Comparison of ENCODE assay signal across 15 cellular contexts in the genomic region with DNA sequence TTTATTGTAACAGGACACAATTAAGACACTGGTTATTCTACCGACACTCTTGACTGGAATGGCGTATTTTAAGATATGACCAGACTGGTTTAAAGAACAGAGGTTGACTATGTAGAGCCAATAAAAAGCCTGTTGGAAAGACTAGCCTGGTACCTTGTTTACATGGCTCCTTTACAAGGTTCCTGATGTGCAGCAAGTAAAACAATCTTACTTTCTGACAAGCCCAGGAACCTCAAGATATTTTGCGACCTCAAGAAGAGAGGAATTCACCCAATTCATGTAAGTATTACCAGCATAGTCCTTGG. TPM values are rescaled to one million over a fixed set of nuclear protein-coding genes. Genes with fewer than 3 reads are reported as not detected.
DNase-seq lines count a peak whose midpoint lies in the region; ATAC-seq and TF ChIP-seq lines count a peak whose summit lies in the region.
"Had no signal": no experiment of that assay in that cellular context is flagged by ENCODE, and none has a peak within 500 bp of the region (broad histone marks: within the 10 kb centered on the region; RNA-seq: fewer than 3 reads in every experiment).

No MANE protein-coding gene starts in this region.

- no peaks in the 10 kb centered on the region for H3K4me1 ChIP-seq in CD4-positive, CD25-positive, alpha-beta regulatory T cell (ENCODE audit: control insufficient read depth, insufficient read depth, low read length, poor library complexity, severe bottlenecking)
- H3K4me1 ChIP-seq in prostate gland (replicated peaks): peaks cover 9% of the 10 kb centered on the region

- TF ChIP-seq POLR2A in prostate gland (IDR thresholded peaks at IDR 0.05): no peak

- H3K36me3 ChIP-seq in CD4-positive, CD25-positive, alpha-beta regulatory T cell (ENCODE audit: control insufficient read depth, insufficient read depth, low read length): peaks cover 7% of the 10 kb centered on the region
- H3K36me3 ChIP-seq in prostate gland: no peaks in the 10 kb centered on the region

- DNase-seq in CD4-positive, CD25-positive, alpha-beta regulatory T cell: no peak
- DNase-seq in HEK293T (ENCODE audit: extremely low spot score) (no peak), left colon (no peak), prostate gland (ENCODE audit: low spot score) (peak; percentile 49), islet precursor cell (no peak)
- DNase-seq in activated CD4-positive, alpha-beta memory T cell treated with anti-CD3 and anti-CD28 coated beads for 36 hours: no peak
- DNase-seq: Caco-2; CD8-positive, alpha-beta memory T cell; DND-41; GF-D8; HCEC 1CT had no signal

- TF ChIP-seq CTCF in prostate gland (IDR thresholded peaks at IDR 0.05): no peak

- WGBS in prostate gland: 22% methylated on average over 3 of the region's 3 CpGs

- H3K27me3 ChIP-seq in CD4-positive, CD25-positive, alpha-beta regulatory T cell (ENCODE audit: control insufficient read depth, insufficient read depth, low read length): no peaks in the 10 kb centered on the region
- no peaks in the 10 kb centered on the region for H3K27me3 ChIP-seq in prostate gland (replicated peaks; ENCODE audit: insufficient read depth)

- H3K27ac ChIP-seq in CD4-positive, CD25-positive, alpha-beta regulatory T cell (ENCODE audit: insufficient read depth, low read length, poor library complexity, severe bottlenecking): no peak overlapping the region
- H3K27ac ChIP-seq in prostate gland: peak overlapping the region in 1 of 2 donors; percentile 70
- H3K27ac ChIP-seq: A549 had no signal

- H3K27me3 Mint-ChIP-seq in CD4-positive, CD25-positive, alpha-beta regulatory T cell: no peaks in the 10 kb centered on the region
- H3K27me3 Mint-ChIP-seq in activated CD4-positive, alpha-beta memory T cell treated with anti-CD3 and anti-CD28 coated beads for 36 hours: no peaks in the 10 kb centered on the region
- H3K27me3 Mint-ChIP-seq: CD8-positive, alpha-beta memory T cell; IgD-negative memory B cell had no signal

- H3K36me3 Mint-ChIP-seq in CD4-positive, CD25-positive, alpha-beta regulatory T cell: peaks cover 14% of the 10 kb centered on the region
- peaks cover 18% of the 10 kb centered on the region for H3K36me3 Mint-ChIP-seq in activated CD4-positive, alpha-beta memory T cell treated with anti-CD3 and anti-CD28 coated beads for 36 hours

- no peaks in the 10 kb centered on the region for H3K9me3 ChIP-seq in CD4-positive, CD25-positive, alpha-beta regulatory T cell (ENCODE audit: control insufficient read depth in 2 of 2, low read length in 2 of 2)
- H3K9me3 ChIP-seq in prostate gland: no peaks in the 10 kb centered on the region
- H3K9me3 ChIP-seq: A549, Caco-2 had no signal

- H3K4me3 Mint-ChIP-seq in CD4-positive, CD25-positive, alpha-beta regulatory T cell: no peak overlapping the region
- no peak overlapping the region for H3K4me3 Mint-ChIP-seq in activated CD4-positive, alpha-beta memory T cell treated with anti-CD3 and anti-CD28 coated beads for 36 hours
- H3K4me3 Mint-ChIP-seq: CD14-positive monocyte; CD8-positive, alpha-beta memory T cell; IgD-negative memory B cell had no signal

- no peak overlapping the region for H3K4me3 ChIP-seq in CD4-positive, CD25-positive, alpha-beta regulatory T cell (ENCODE audit: low read depth, low read length)
- no peak overlapping the region for H3K4me3 ChIP-seq in prostate gland
- H3K4me3 ChIP-seq: A549 had no signal

- CTCF ChIA-PET in HEK293T (lab: Yijun Ruan, JAX): no interaction called here
- CTCF ChIA-PET in activated CD4-positive, alpha-beta memory T cell treated with anti-CD3 and anti-CD28 coated beads for 36 hours (lab: Charles Lee): no interaction called here

- peak overlapping the region; percentile 28 to 78 (median 48) for H3K27ac Mint-ChIP-seq in CD4-positive, CD25-positive, alpha-beta regulatory T cell
- no peak overlapping the region for H3K27ac Mint-ChIP-seq in activated CD4-positive, alpha-beta memory T cell treated with anti-CD3 and anti-CD28 coated beads for 36 hours
- H3K27ac Mint-ChIP-seq: CD8-positive, alpha-beta memory T cell; IgD-negative memory B cell had no signal

- no peaks in the 10 kb centered on the region for H3K9me3 Mint-ChIP-seq in CD4-positive, CD25-positive, alpha-beta regulatory T cell
- peaks cover 2% of the 10 kb centered on the region for H3K9me3 Mint-ChIP-seq in activated CD4-positive, alpha-beta memory T cell treated with anti-CD3 and anti-CD28 coated beads for 36 hours
- H3K9me3 Mint-ChIP-seq: CD14-positive monocyte; CD8-positive, alpha-beta memory T cell; IgD-negative memory B cell had no signal

- peaks cover 8 to 57% (median 32%) of the 10 kb centered on the region in 4 donors for H3K4me1 Mint-ChIP-seq in CD4-positive, CD25-positive, alpha-beta regulatory T cell
- H3K4me1 Mint-ChIP-seq in activated CD4-positive, alpha-beta memory T cell treated with anti-CD3 and anti-CD28 coated beads for 36 hours (ENCODE audit: low read depth): peaks cover 18% of the 10 kb centered on the region

- POLR2A ChIA-PET in HEK293T (lab: Yijun Ruan, JAX): no interaction called here
- POLR2A ChIA-PET in activated CD4-positive, alpha-beta memory T cell treated with anti-CD3 and anti-CD28 coated beads for 36 hours (lab: Charles Lee): no interaction called here

- no peak for ATAC-seq in CD4-positive, CD25-positive, alpha-beta regulatory T cell (ENCODE audit: low read depth in 2 of 2)
- peak; percentile 94 for ATAC-seq in left colon
- ATAC-seq in HG03520 (IDR thresholded peaks at IDR 0.05; ENCODE audit: unreplicated experiment): no peak
- ATAC-seq: A549 had no signal

- intact Hi-C loops in left colon (cut with DNase I, micrococcal nuclease) (no loop called here), prostate gland (cut with DNase I) (no loop called here)
- intact Hi-C loops in activated CD4-positive, alpha-beta memory T cell treated with anti-CD3 and anti-CD28 coated beads for 36 hours (cut with micrococcal nuclease): no loop called here

TF ChIP-seq in HEK293T, 16 proteins besides CTCF, POLR2A, EP300 and RAD21:
- TF ChIP-seq CTBP1 (IDR thresholded peaks at IDR 0.05; ENCODE audit: borderline replicate concordance): 0 out of 2 replicates have a peak, but pooled peaks have one; percentile 7
- no peak for TF ChIP-seq FOXK2 (IDR thresholded peaks at IDR 0.05)
- no peak for TF ChIP-seq SP1 (IDR thresholded peaks at IDR 0.05)
- TF ChIP-seq ELF4 (IDR thresholded peaks at IDR 0.05): no peak
- no peak for TF ChIP-seq TARDBP (IDR thresholded peaks at IDR 0.05)
- TF ChIP-seq HDGF (IDR thresholded peaks at IDR 0.05; ENCODE audit: borderline replicate concordance): no peak
- TF ChIP-seq ZNF384 (IDR thresholded peaks at IDR 0.05): no peak
- TF ChIP-seq ARNT (IDR thresholded peaks at IDR 0.05): no peak
- no peak for TF ChIP-seq FOXM1 (IDR thresholded peaks at IDR 0.05; ENCODE audit: borderline replicate concordance)
- no peak for TF ChIP-seq NFRKB (IDR thresholded peaks at IDR 0.05)
- TF ChIP-seq BHLHE40 (IDR thresholded peaks at IDR 0.05; ENCODE audit: borderline replicate concordance): no peak
- no peak for TF ChIP-seq SUZ12 (IDR thresholded peaks at IDR 0.05)
- TF ChIP-seq, protein P1, sequence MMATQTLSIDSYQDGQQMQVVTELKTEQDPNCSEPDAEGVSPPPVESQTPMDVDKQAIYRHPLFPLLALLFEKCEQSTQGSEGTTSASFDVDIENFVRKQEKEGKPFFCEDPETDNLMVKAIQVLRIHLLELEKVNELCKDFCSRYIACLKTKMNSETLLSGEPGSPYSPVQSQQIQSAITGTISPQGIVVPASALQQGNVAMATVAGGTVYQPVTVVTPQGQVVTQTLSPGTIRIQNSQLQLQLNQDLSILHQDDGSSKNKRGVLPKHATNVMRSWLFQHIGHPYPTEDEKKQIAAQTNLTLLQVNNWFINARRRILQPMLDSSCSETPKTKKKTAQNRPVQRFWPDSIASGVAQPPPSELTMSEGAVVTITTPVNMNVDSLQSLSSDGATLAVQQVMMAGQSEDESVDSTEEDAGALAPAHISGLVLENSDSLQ (IDR thresholded peaks at IDR 0.05): 0 out of 2 replicates have a peak, but pooled peaks have one; percentile 45

RNA-seq across cellular contexts. Expression of gene LARP4B, which starts 14.1 kb away (rescaled TPM):
- total RNA-seq in CD4-positive, CD25-positive, alpha-beta regulatory T cell: 82.0 TPM
- 10 to 100 TPM; 20.5 to 32.1 (median 27.3) TPM for polyA plus RNA-seq in CD4-positive, CD25-positive, alpha-beta regulatory T cell
- total RNA-seq in left colon (100 to 1,000 TPM; 124 to 152 TPM), prostate gland (10 to 100 TPM; 51.9 to 95.4 TPM)
- 10 to 100 TPM; 92.1 to 95.0 TPM for total RNA-seq in activated CD4-positive, alpha-beta memory T cell treated with anti-CD3 and anti-CD28 coated beads for 36 hours
